Comparison of ENCODE assay signal across 11 cellular contexts in the genomic region with DNA sequence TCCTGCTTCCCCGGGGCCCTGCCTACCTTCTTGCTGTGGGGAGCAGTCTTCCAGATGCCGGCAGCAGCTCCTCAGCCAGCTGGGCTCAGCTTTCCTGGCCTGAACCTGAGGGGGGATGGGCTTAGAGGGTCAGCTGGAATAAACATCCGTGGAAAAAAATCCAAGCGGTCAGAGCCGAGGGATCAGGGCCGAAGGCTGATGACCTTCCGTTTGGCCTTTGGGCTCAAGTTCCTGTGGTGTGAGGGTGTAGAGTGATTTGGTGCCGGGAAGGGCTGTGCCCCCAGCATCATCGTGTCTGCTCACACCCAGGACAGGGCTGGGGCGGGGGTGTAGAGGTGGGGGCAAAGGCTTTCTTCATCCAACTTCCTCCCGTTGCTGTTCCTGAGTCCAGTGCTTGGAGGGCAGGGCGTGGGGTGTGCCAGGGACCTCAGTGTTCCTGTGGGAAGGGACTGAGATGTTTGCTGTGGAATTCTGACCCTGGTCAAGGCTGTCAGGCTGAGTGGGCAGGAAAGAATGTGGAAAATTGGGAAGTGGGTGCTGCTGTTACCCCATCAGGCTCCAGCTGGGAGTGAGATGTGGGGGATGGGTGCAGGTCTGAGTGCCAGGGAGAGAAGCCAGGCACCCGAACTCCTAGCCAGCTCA. TPM values are rescaled to one million over a fixed set of nuclear protein-coding genes. Genes with fewer than 3 reads are reported as not detected.
DNase-seq lines count a peak whose midpoint lies in the region; ATAC-seq lines count a peak whose summit lies in the region.
"Had no signal": no experiment of that assay in that cellular context is flagged by ENCODE, and none has a peak within 500 bp of the region (broad histone marks: within the 10 kb centered on the region; RNA-seq: fewer than 3 reads in every experiment).

No MANE protein-coding gene starts in this region.

- peaks cover 1 to 8% (median 4%) of the 10 kb centered on the region in 3 donors for H3K27me3 Mint-ChIP-seq in naive B cell

- peak overlapping the region; percentile 86 to 96 (median 93) for H3K27ac Mint-ChIP-seq in naive B cell

- intact Hi-C loops in Right ventricle myocardium inferior (cut with DNase I): loop anchor here (2.0 kb wide), 2 partner anchors 39 to 89 kb away; no protein-coding TSS in a partner anchor
- intact Hi-C loops in cardiac septum (cut with DNase I): loop anchor here (1.0 to 5.0 kb wide), 2 partner anchors 57 to 75 kb away; a partner anchor contains a TSS

- H3K9me3 Mint-ChIP-seq in naive B cell: no peaks in the 10 kb centered on the region
- H3K9me3 Mint-ChIP-seq: central memory CD8-positive, alpha-beta T cell had no signal

- peaks cover 7 to 8% of the 10 kb centered on the region in 2 donors for H3K36me3 Mint-ChIP-seq in naive B cell

- DNase-seq in Right ventricle myocardium inferior (ENCODE audit: missing footprints): no peak
- DNase-seq in cardiac septum (ENCODE audit: low spot score): no peak
- peak; percentile 57 for DNase-seq in fibroblast of peridontal ligament (ENCODE audit: extremely low read depth)
- DNase-seq in naive B cell: no peak
- DNase-seq in retina: no peak
- no peak for DNase-seq in HuH-7 (ENCODE audit: low spot score)
- DNase-seq: ACHN had no signal

- peaks cover 29 to 43% (median 39%) of the 10 kb centered on the region in 3 donors for H3K4me1 Mint-ChIP-seq in naive B cell

- peak overlapping the region in 7 of 8 donors; percentile 55 to 82 (median 79) for H3K4me3 Mint-ChIP-seq in naive B cell
- H3K4me3 Mint-ChIP-seq: central memory CD8-positive, alpha-beta T cell had no signal

- ATAC-seq in Right ventricle myocardium inferior: peak; percentile 54
- no peak for ATAC-seq in naive B cell (ENCODE audit: low read depth in 2 of 2)
- ATAC-seq in GM19455 (IDR thresholded peaks at IDR 0.05; ENCODE audit: unreplicated experiment): no peak
- no peak for ATAC-seq in HG02852 (IDR thresholded peaks at IDR 0.05; ENCODE audit: unreplicated experiment)

RNA-seq across cellular contexts. Expression of a gene that starts 2.6 kb away (rescaled TPM):
- total RNA-seq in Right ventricle myocardium inferior: 0.16 TPM
- total RNA-seq in cardiac septum: not detected
- not detected for polyA plus RNA-seq in naive B cell (ENCODE audit: low read depth in 6 of 6)
- total RNA-seq: temporal lobe had no signal

RNA-seq across cellular contexts. Expression of a gene that starts 12.4 kb away (rescaled TPM):
- total RNA-seq in Right ventricle myocardium inferior (24.9 TPM), cardiac septum (23.2 TPM)
- 10 to 100 TPM; 20.1 to 35.5 (median 24.4) TPM for polyA plus RNA-seq in naive B cell (ENCODE audit: low read depth in 6 of 6)

RNA-seq across cellular contexts. Expression of a gene that starts 30.9 kb away (rescaled TPM):
- total RNA-seq in Right ventricle myocardium inferior: 40.6 TPM
- 76.3 TPM for total RNA-seq in cardiac septum
- 10 to 100 TPM in 4 of 6 donors, 1 to 10 TPM in 2; 6.7 to 24.9 (median 12.6) TPM for polyA plus RNA-seq in naive B cell (ENCODE audit: low read depth in 6 of 6)
